ENCODE assay signal across 8 cellular contexts in the genomic region with DNA sequence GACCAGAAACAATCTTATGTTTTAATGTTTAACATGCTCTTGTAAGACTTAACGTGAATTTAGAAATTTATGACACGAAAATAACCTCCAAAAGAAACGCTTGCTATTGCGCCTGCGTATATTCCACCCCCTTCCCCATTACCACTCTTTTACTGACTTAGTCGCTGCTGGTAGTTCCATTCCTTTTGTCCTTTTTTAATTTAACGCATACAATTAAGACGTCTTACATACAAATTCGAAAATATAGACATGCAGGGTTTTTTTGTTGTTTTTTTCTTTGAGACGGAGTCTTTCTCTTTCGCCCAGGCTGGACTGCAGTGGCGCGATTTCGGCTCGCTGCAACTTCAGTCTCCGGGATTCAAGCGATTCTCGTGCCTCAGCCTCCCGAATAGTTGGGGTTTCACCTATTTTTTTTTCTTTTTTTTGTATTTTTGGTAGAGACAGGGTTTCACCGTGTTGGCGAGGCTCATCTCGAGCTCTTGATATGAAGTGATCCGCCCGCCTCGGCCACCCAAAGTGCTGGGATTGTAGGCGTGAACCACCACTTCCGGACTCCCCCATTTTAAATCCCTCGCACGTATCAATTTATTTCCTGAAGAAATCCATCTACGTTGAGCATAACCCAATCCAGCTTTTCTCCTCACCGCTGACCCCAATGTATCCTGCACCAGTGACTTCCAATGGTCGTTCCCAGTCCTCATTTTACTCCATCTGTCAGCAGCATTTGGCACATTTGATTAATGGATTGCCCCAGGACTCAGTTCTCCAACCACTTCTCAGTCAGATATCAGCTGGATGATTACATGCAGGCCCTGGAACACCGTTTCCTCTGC. TPM values are rescaled to one million over a fixed set of nuclear protein-coding genes. Genes with fewer than 3 reads are reported as not detected.
DNase-seq lines count a peak whose midpoint lies in the region; ATAC-seq and TF ChIP-seq lines count a peak whose summit lies in the region.

No MANE protein-coding gene starts in this region.

- TF ChIP-seq CTCF in type B pancreatic cell (conservative IDR thresholded peaks at IDR 0.05), result no peak

- WGBS in esophagus, 2 donors, result 9 to 12% methylated on average over 33 of the region's 33 CpGs

- H3K27me3 Mint-ChIP-seq in naive thymus-derived CD4-positive, alpha-beta T cell, result no peaks in the 10 kb centered on the region
- H3K27me3 Mint-ChIP-seq in type B pancreatic cell, result peaks cover 4% of the 10 kb centered on the region

- H3K4me3 ChIP-seq in esophagus (ENCODE audit: low read depth in 1 of 2, low read length in 2 of 2), result peak overlapping the region; percentile 43 to 100
- H3K4me3 ChIP-seq in naive thymus-derived CD4-positive, alpha-beta T cell (ENCODE audit: low read length), result peak overlapping the region; percentile 82

- H3K36me3 ChIP-seq in esophagus (ENCODE audit: control insufficient read depth in 2 of 2, insufficient read depth in 2 of 2, low read length in 1 of 2), result no peaks in the 10 kb centered on the region
- peaks cover 4 to 17% (median 9%) of the 10 kb centered on the region in 3 experiments for H3K36me3 ChIP-seq in naive thymus-derived CD4-positive, alpha-beta T cell (ENCODE audit: control insufficient read depth in 2 of 3, insufficient read depth in 3 of 3, low read length in 3 of 3)

- peak overlapping the region; percentile 90 to 91 for H3K27ac ChIP-seq in esophagus (ENCODE audit: low read depth in 2 of 2, low read length in 1 of 2)
- peak overlapping the region; percentile 94 for H3K27ac ChIP-seq in naive thymus-derived CD4-positive, alpha-beta T cell (ENCODE audit: low read depth, low read length)

- peak overlapping the region; percentile 92 to 99 (median 96) for H3K4me3 Mint-ChIP-seq in naive thymus-derived CD4-positive, alpha-beta T cell
- H3K4me3 Mint-ChIP-seq in type B pancreatic cell, result peak overlapping the region; percentile 94

- no peaks in the 10 kb centered on the region for H3K9me3 ChIP-seq in esophagus (ENCODE audit: control insufficient read depth in 2 of 2, insufficient read depth in 1 of 2, low read depth in 1 of 2, low read length in 1 of 2)
- no peaks in the 10 kb centered on the region for H3K9me3 ChIP-seq in naive thymus-derived CD4-positive, alpha-beta T cell (ENCODE audit: control insufficient read depth in 2 of 3, low read length in 3 of 3)

- H3K4me1 Mint-ChIP-seq in naive thymus-derived CD4-positive, alpha-beta T cell, result peaks cover 13 to 68% (median 50%) of the 10 kb centered on the region in 7 donors
- H3K4me1 Mint-ChIP-seq in type B pancreatic cell (ENCODE audit: unreplicated experiment), result peaks cover 4% of the 10 kb centered on the region

- H3K9me3 Mint-ChIP-seq in naive thymus-derived CD4-positive, alpha-beta T cell, result peaks cover 0 to 14% (median 0%) of the 10 kb centered on the region in 11 donors
- H3K9me3 Mint-ChIP-seq in type B pancreatic cell, result no peaks in the 10 kb centered on the region

- peaks cover 12 to 23% (median 19%) of the 10 kb centered on the region in 5 donors for H3K36me3 Mint-ChIP-seq in naive thymus-derived CD4-positive, alpha-beta T cell
- peaks cover 14% of the 10 kb centered on the region for H3K36me3 Mint-ChIP-seq in type B pancreatic cell

- peak overlapping the region; percentile 97 to 100 (median 99) for H3K27ac Mint-ChIP-seq in naive thymus-derived CD4-positive, alpha-beta T cell
- peak overlapping the region; percentile 92 for H3K27ac Mint-ChIP-seq in type B pancreatic cell

- POLR2A ChIA-PET in naive thymus-derived CD4-positive, alpha-beta T cell (lab: Charles Lee), result interaction anchor here (0.7 to 4.2 kb wide), 59 partner anchors 9 to 587 kb away, joined by 3 to 62 read pairs (median 5); a partner anchor contains a TSS

- CTCF ChIA-PET in naive thymus-derived CD4-positive, alpha-beta T cell (lab: Charles Lee), result interaction anchor here (0.7 to 2.1 kb wide), 11 partner anchors 10 to 278 kb away, joined by 3 to 12 read pairs (median 3); a partner anchor contains a TSS

- intact Hi-C loops in naive thymus-derived CD4-positive, alpha-beta T cell (cut with micrococcal nuclease), result loop anchor here (1.0 to 10.0 kb wide), 11 partner anchors 110 to 715 kb away; a partner anchor contains a TSS

- DNase-seq in Ammon's horn (ENCODE audit: low spot score) (peak; percentile 78), NCI-H748 (lab: John Stamatoyannopoulos, UW; ENCODE audit: unreplicated experiment) (peak; percentile 70), type B pancreatic cell (ENCODE audit: extremely low spot score, unreplicated experiment) (no peak)
- peak; percentile 28 for DNase-seq in activated CD8-positive, alpha-beta memory T cell treated with anti-CD3 and anti-CD28 coated beads, Interleukin-2, amount 50 U/mL, for 4 hours
- peak in 2 of 9 donors; percentile 26 to 64 for DNase-seq in naive thymus-derived CD4-positive, alpha-beta T cell

- no peaks in the 10 kb centered on the region for H3K27me3 ChIP-seq in esophagus (ENCODE audit: control insufficient read depth in 1 of 2, insufficient read depth in 2 of 2, low read length in 2 of 2)
- H3K27me3 ChIP-seq in naive thymus-derived CD4-positive, alpha-beta T cell (ENCODE audit: control insufficient read depth in 2 of 2, insufficient read depth in 2 of 2, low read length in 2 of 2), result no peaks in the 10 kb centered on the region

- ATAC-seq in GM18861 (IDR thresholded peaks at IDR 0.05; ENCODE audit: unreplicated experiment), result peak; percentile 27
- ATAC-seq in HG03066 (IDR thresholded peaks at IDR 0.05; ENCODE audit: low read depth, unreplicated experiment), result peak; percentile 18
- peak; percentile 65 for ATAC-seq in naive thymus-derived CD4-positive, alpha-beta T cell

- no peaks in the 10 kb centered on the region for H3K4me1 ChIP-seq in esophagus (ENCODE audit: control insufficient read depth in 2 of 2, insufficient read depth in 2 of 2, low read length in 1 of 2)
- H3K4me1 ChIP-seq in naive thymus-derived CD4-positive, alpha-beta T cell (ENCODE audit: control insufficient read depth in 2 of 2, insufficient read depth in 2 of 2, low read length in 2 of 2), result peaks cover 14 to 22% of the 10 kb centered on the region in 2 donors

RNA-seq across cellular contexts. Expression of a gene that starts 0.7 kb away (rescaled TPM):
- polyA plus RNA-seq in esophagus, result 1 to 10 TPM; 7.4 to 8.2 TPM
- total RNA-seq in naive thymus-derived CD4-positive, alpha-beta T cell, result 10 to 100 TPM in 3 of 5 experiments, 1 to 10 TPM in 2; 5.8 to 18.5 (median 14.2) TPM
- polyA plus RNA-seq in naive thymus-derived CD4-positive, alpha-beta T cell, result 10 to 100 TPM; 13.5 to 20.5 TPM
- 11.4 and 11.9 TPM in 2 replicates for total RNA-seq in type B pancreatic cell (ENCODE audit: low replicate concordance)

RNA-seq across cellular contexts. Expression of a gene that starts 22.7 kb away (rescaled TPM):
- polyA plus RNA-seq in esophagus, result not detected
- total RNA-seq in naive thymus-derived CD4-positive, alpha-beta T cell, result not detected
- polyA plus RNA-seq in naive thymus-derived CD4-positive, alpha-beta T cell, result under 1 TPM in 1 of 2 donors, not detected in 1; 0.07 TPM
- total RNA-seq in type B pancreatic cell (ENCODE audit: low replicate concordance), result not detected in 2 replicates

RNA-seq across cellular contexts. Expression of a gene that starts 34.5 kb away (rescaled TPM):
- polyA plus RNA-seq in esophagus, result under 1 TPM; 0.47 to 0.91 TPM
- 100 to 1,000 TPM in 1 of 5 experiments, 10 to 100 TPM in 1, 1 to 10 TPM in 3; 5.1 to 110 (median 5.5) TPM for total RNA-seq in naive thymus-derived CD4-positive, alpha-beta T cell
- polyA plus RNA-seq in naive thymus-derived CD4-positive, alpha-beta T cell, result 1 to 10 TPM; 2.2 to 4.7 TPM
- 0.10 and 0.29 TPM in 2 replicates for total RNA-seq in type B pancreatic cell (ENCODE audit: low replicate concordance)

RNA-seq across cellular contexts. Expression of a gene that starts 37.3 kb away (rescaled TPM):
- polyA plus RNA-seq in esophagus, result under 1 TPM; 0.58 to 0.84 TPM
- total RNA-seq in naive thymus-derived CD4-positive, alpha-beta T cell, result 100 to 1,000 TPM; 278 to 481 (median 324) TPM
- polyA plus RNA-seq in naive thymus-derived CD4-positive, alpha-beta T cell, result 100 to 1,000 TPM; 183 to 245 TPM
- not detected in 2 replicates for total RNA-seq in type B pancreatic cell (ENCODE audit: low replicate concordance)
